Comparison of ENCODE assay signal across 1 cellular context in genomic region chr17:38415250-38416194, GRCh38.
TF ChIP-seq lines count a peak whose summit lies in the region.

No MANE protein-coding gene starts in this region.

TF ChIP-seq in HepG2, 621 proteins besides CTCF, POLR2A, EP300 and RAD21 (continued from another document and continues in another):
- TF ChIP-seq, protein P1, sequence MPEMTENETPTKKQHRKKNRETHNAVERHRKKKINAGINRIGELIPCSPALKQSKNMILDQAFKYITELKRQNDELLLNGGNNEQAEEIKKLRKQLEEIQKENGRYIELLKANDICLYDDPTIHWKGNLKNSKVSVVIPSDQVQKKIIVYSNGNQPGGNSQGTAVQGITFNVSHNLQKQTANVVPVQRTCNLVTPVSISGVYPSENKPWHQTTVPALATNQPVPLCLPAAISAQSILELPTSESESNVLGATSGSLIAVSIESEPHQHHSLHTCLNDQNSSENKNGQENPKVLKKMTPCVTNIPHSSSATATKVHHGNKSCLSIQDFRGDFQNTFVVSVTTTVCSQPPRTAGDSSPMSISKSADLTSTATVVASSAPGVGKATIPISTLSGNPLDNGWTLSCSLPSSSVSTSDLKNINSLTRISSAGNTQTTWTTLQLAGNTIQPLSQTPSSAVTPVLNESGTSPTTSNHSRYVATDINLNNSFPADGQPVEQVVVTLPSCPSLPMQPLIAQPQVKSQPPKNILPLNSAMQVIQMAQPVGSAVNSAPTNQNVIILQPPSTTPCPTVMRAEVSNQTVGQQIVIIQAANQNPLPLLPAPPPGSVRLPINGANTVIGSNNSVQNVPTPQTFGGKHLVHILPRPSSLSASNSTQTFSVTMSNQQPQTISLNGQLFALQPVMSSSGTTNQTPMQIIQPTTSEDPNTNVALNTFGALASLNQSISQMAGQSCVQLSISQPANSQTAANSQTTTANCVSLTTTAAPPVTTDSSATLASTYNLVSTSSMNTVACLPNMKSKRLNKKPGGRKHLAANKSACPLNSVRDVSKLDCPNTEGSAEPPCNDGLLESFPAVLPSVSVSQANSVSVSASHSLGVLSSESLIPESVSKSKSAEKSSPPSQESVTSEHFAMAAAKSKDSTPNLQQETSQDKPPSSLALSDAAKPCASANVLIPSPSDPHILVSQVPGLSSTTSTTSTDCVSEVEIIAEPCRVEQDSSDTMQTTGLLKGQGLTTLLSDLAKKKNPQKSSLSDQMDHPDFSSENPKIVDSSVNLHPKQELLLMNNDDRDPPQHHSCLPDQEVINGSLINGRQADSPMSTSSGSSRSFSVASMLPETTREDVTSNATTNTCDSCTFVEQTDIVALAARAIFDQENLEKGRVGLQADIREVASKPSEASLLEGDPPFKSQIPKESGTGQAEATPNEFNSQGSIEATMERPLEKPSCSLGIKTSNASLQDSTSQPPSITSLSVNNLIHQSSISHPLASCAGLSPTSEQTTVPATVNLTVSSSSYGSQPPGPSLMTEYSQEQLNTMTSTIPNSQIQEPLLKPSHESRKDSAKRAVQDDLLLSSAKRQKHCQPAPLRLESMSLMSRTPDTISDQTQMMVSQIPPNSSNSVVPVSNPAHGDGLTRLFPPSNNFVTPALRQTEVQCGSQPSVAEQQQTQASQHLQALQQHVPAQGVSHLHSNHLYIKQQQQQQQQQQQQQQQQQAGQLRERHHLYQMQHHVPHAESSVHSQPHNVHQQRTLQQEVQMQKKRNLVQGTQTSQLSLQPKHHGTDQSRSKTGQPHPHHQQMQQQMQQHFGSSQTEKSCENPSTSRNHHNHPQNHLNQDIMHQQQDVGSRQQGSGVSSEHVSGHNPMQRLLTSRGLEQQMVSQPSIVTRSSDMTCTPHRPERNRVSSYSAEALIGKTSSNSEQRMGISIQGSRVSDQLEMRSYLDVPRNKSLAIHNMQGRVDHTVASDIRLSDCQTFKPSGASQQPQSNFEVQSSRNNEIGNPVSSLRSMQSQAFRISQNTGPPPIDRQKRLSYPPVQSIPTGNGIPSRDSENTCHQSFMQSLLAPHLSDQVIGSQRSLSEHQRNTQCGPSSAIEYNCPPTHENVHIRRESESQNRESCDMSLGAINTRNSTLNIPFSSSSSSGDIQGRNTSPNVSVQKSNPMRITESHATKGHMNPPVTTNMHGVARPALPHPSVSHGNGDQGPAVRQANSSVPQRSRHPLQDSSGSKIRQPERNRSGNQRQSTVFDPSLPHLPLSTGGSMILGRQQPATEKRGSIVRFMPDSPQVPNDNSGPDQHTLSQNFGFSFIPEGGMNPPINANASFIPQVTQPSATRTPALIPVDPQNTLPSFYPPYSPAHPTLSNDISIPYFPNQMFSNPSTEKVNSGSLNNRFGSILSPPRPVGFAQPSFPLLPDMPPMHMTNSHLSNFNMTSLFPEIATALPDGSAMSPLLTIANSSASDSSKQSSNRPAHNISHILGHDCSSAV (CRISPR knock-in tag; IDR thresholded peaks at IDR 0.05; ENCODE audit: borderline replicate concordance) = no peak
- TF ChIP-seq ZNF780A (CRISPR knock-in tag; IDR thresholded peaks at IDR 0.05) = peak; percentile 39
- TF ChIP-seq PCBP2 (optimal IDR thresholded peaks at IDR 0.05; ENCODE audit: low read depth, low read length, poor library complexity, severe bottlenecking) = no peak
- TF ChIP-seq, protein P2, sequence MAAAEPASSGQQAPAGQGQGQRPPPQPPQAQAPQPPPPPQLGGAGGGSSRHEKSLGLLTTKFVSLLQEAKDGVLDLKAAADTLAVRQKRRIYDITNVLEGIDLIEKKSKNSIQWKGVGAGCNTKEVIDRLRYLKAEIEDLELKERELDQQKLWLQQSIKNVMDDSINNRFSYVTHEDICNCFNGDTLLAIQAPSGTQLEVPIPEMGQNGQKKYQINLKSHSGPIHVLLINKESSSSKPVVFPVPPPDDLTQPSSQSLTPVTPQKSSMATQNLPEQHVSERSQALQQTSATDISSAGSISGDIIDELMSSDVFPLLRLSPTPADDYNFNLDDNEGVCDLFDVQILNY (CRISPR knock-in tag; conservative IDR thresholded peaks at IDR 0.05) = no peak; the same call in 1 of the 2 replicates
- 0 out of 2 replicates have a peak, but pooled peaks have one; percentile 21 for TF ChIP-seq ARID2 (CRISPR knock-in tag; IDR thresholded peaks at IDR 0.05; ENCODE audit: borderline replicate concordance)
- no peak for TF ChIP-seq DNMT1 (CRISPR knock-in tag; IDR thresholded peaks at IDR 0.05)
- TF ChIP-seq KDM1A (CRISPR knock-in tag; IDR thresholded peaks at IDR 0.05) = no peak
- TF ChIP-seq, protein P3, sequence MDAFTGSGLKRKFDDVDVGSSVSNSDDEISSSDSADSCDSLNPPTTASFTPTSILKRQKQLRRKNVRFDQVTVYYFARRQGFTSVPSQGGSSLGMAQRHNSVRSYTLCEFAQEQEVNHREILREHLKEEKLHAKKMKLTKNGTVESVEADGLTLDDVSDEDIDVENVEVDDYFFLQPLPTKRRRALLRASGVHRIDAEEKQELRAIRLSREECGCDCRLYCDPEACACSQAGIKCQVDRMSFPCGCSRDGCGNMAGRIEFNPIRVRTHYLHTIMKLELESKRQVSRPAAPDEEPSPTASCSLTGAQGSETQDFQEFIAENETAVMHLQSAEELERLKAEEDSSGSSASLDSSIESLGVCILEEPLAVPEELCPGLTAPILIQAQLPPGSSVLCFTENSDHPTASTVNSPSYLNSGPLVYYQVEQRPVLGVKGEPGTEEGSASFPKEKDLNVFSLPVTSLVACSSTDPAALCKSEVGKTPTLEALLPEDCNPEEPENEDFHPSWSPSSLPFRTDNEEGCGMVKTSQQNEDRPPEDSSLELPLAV (CRISPR knock-in tag; conservative IDR thresholded peaks at IDR 0.05; ENCODE audit: low read depth) = no peak
- TF ChIP-seq, protein P4, sequence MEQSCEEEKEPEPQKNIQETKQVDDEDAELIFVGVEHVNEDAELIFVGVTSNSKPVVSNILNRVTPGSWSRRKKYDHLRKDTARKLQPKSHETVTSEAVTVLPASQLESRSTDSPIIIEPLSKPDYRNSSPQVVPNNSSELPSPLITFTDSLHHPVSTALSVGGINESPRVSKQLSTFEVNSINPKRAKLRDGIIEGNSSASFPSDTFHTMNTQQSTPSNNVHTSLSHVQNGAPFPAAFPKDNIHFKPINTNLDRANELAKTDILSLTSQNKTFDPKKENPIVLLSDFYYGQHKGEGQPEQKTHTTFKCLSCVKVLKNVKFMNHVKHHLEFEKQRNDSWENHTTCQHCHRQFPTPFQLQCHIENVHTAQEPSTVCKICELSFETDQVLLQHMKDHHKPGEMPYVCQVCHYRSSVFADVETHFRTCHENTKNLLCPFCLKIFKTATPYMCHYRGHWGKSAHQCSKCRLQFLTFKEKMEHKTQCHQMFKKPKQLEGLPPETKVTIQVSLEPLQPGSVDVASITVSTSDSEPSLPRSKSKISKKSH (CRISPR knock-in tag; IDR thresholded peaks at IDR 0.05; ENCODE audit: borderline replicate concordance) = 0 out of 2 replicates have a peak, but pooled peaks have one; percentile 12
- TF ChIP-seq BRD4 (CRISPR knock-in tag; IDR thresholded peaks at IDR 0.05) = no peak
- TF ChIP-seq EED (CRISPR knock-in tag; IDR thresholded peaks at IDR 0.05) = peak; percentile 86
- TF ChIP-seq SP2 (CRISPR knock-in tag; IDR thresholded peaks at IDR 0.05) = no peak; the same call in 1 of the 2 replicates
- TF ChIP-seq MBD4 (IDR thresholded peaks at IDR 0.05; ENCODE audit: borderline replicate concordance, low read length) = no peak
- no peak for TF ChIP-seq ZNF713 (CRISPR knock-in tag; IDR thresholded peaks at IDR 0.05)
- TF ChIP-seq, protein P5, sequence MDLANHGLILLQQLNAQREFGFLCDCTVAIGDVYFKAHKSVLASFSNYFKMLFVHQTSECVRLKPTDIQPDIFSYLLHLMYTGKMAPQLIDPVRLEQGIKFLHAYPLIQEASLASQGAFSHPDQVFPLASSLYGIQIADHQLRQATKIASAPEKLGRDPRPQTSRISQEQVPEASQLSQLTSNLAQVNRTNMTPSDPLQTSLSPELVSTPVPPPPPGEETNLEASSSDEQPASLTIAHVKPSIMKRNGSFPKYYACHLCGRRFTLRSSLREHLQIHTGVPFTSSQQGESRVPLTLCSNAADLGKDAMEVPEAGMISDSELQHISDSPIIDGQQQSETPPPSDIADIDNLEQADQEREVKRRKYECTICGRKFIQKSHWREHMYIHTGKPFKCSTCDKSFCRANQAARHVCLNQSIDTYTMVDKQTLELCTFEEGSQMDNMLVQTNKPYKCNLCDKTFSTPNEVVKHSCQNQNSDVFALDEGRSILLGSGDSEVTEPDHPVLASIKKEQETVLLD (CRISPR knock-in tag; IDR thresholded peaks at IDR 0.05; ENCODE audit: low read depth) = no peak
- TF ChIP-seq, protein P6, sequence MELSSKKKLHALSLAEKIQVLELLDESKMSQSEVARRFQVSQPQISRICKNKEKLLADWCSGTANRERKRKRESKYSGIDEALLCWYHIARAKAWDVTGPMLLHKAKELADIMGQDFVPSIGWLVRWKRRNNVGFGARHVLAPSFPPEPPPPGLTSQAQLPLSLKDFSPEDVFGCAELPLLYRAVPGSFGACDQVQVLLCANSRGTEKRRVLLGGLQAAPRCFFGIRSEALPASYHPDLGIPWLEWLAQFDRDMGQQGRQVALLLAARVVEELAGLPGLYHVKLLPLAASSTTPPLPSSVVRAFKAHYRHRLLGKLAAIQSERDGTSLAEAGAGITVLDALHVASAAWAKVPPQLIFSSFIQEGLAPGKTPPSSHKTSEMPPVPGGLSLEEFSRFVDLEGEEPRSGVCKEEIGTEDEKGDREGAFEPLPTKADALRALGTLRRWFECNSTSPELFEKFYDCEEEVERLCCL (CRISPR knock-in tag; IDR thresholded peaks at IDR 0.05; ENCODE audit: borderline replicate concordance) = no peak
- TF ChIP-seq ZNF276 (CRISPR knock-in tag; IDR thresholded peaks at IDR 0.05; ENCODE audit: low read depth) = 0 out of 2 replicates have a peak, but pooled peaks have one; percentile 6
- TF ChIP-seq ZNF569 (CRISPR knock-in tag; IDR thresholded peaks at IDR 0.05; ENCODE audit: borderline replicate concordance) = no peak
- TF ChIP-seq DBP (CRISPR knock-in tag; IDR thresholded peaks at IDR 0.05; ENCODE audit: not compliant biosample characterization) = no peak
- no peak for TF ChIP-seq MAFG (CRISPR knock-in tag; IDR thresholded peaks at IDR 0.05)
- no peak for TF ChIP-seq SP1 (IDR thresholded peaks at IDR 0.05)
- no peak for TF ChIP-seq SP1 (CRISPR knock-in tag; IDR thresholded peaks at IDR 0.05)
- no peak for TF ChIP-seq ZNF83 (CRISPR knock-in tag; IDR thresholded peaks at IDR 0.05; ENCODE audit: borderline replicate concordance)
- no peak for TF ChIP-seq CREB3 (CRISPR knock-in tag; IDR thresholded peaks at IDR 0.05)
- TF ChIP-seq KAT2B (IDR thresholded peaks at IDR 0.05; ENCODE audit: borderline replicate concordance, low read depth, low read length) = no peak
- TF ChIP-seq ZNF746 (CRISPR knock-in tag; IDR thresholded peaks at IDR 0.05) = peak; percentile 95
- TF ChIP-seq PRMT3 (CRISPR knock-in tag; IDR thresholded peaks at IDR 0.05; ENCODE audit: borderline replicate concordance, low read depth) = no peak
- peak; percentile 93; the same call in 1 of the 2 replicates for TF ChIP-seq CBX5 (CRISPR knock-in tag; IDR thresholded peaks at IDR 0.05; ENCODE audit: borderline replicate concordance)
- no peak for TF ChIP-seq EZH2 (conservative IDR thresholded peaks at IDR 0.05; ENCODE audit: low read depth, low read length)
- no peak for TF ChIP-seq MIER2 (CRISPR knock-in tag; IDR thresholded peaks at IDR 0.05)
- no peak for TF ChIP-seq FOXJ3 (CRISPR knock-in tag; IDR thresholded peaks at IDR 0.05; ENCODE audit: borderline replicate concordance)
- TF ChIP-seq FOXM1 (CRISPR knock-in tag; IDR thresholded peaks at IDR 0.05) = no peak
- TF ChIP-seq ZNF503 (CRISPR knock-in tag; IDR thresholded peaks at IDR 0.05) = no peak
- peak; percentile 41; the same call in 1 of the 2 replicates for TF ChIP-seq NRL (CRISPR knock-in tag; IDR thresholded peaks at IDR 0.05; ENCODE audit: borderline replicate concordance)
- TF ChIP-seq ESRRA (CRISPR knock-in tag; IDR thresholded peaks at IDR 0.05; ENCODE audit: low read depth) = no peak
- TF ChIP-seq RARA (CRISPR knock-in tag; IDR thresholded peaks at IDR 0.05) = no peak
